Comparison of ENCODE assay signal across 14 cellular contexts in genomic region chr6:155247618-155248017, GRCh38. TPM values are rescaled to one million over a fixed set of nuclear protein-coding genes. Genes with fewer than 3 reads are reported as not detected.
DNase-seq lines count a peak whose midpoint lies in the region; ATAC-seq and TF ChIP-seq lines count a peak whose summit lies in the region.
"Had no signal": no experiment of that assay in that cellular context is flagged by ENCODE, and none has a peak within 500 bp of the region (broad histone marks: within the 10 kb centered on the region; RNA-seq: fewer than 3 reads in every experiment).

No MANE protein-coding gene starts in this region.

- H3K36me3 Mint-ChIP-seq in chondrocyte (ENCODE audit: low read depth): peaks cover 6% of the 10 kb centered on the region

- H3K36me3 ChIP-seq in HUES64 (ENCODE audit: insufficient read depth, low read length): peaks cover 66% of the 10 kb centered on the region
- peaks cover 2% of the 10 kb centered on the region for H3K36me3 ChIP-seq in mesendoderm (ENCODE audit: control insufficient read depth, insufficient read depth, low read length)

- POLR2A ChIA-PET in AG04449 (lab: Yijun Ruan, JAX): interaction anchor here (0.7 to 2.1 kb wide), 6 partner anchors 13 to 379 kb away, joined by 3 to 9 read pairs (median 3); no protein-coding TSS in a partner anchor

- H3K27me3 Mint-ChIP-seq in chondrocyte (ENCODE audit: low read depth): no peaks in the 10 kb centered on the region

- no peaks in the 10 kb centered on the region for H3K9me3 ChIP-seq in HUES64 (ENCODE audit: insufficient read depth, low read depth, low read length)

- H3K27ac ChIP-seq in HUES64 (ENCODE audit: low read depth, low read length) (peak overlapping the region; percentile 67), mesendoderm (ENCODE audit: low read depth, low read length) (no peak overlapping the region)

- no peaks in the 10 kb centered on the region for H3K27me3 ChIP-seq in HUES64 (ENCODE audit: insufficient read depth, low read length)
- no peaks in the 10 kb centered on the region for H3K27me3 ChIP-seq in mesendoderm (ENCODE audit: insufficient read depth, low read length, poor library complexity)

- no peak overlapping the region for H2BK15ac ChIP-seq in mesendoderm (replicated peaks; ENCODE audit: low read depth)

- H3K4me1 ChIP-seq in HUES64 (ENCODE audit: insufficient read depth, low read length): peaks cover 4% of the 10 kb centered on the region
- no peaks in the 10 kb centered on the region for H3K4me1 ChIP-seq in mesendoderm (ENCODE audit: control insufficient read depth, low read depth, low read length)

- no peaks in the 10 kb centered on the region for H3K79me1 ChIP-seq in mesendoderm (ENCODE audit: low read length)

- CTCF ChIA-PET in AG04449 (lab: Yijun Ruan, JAX): interaction anchor here (0.7 to 9.2 kb wide), 39 partner anchors 8 to 575 kb away, joined by 3 to 292 read pairs (median 5); partner anchors contain the start of gene CLDN20

- H3K79me2 ChIP-seq in mesendoderm (ENCODE audit: control insufficient read depth, insufficient read depth, low read length): no peaks in the 10 kb centered on the region

- ATAC-seq in HG02970 (IDR thresholded peaks at IDR 0.05; ENCODE audit: low FRiP score, unreplicated experiment): no peak
- no peak for ATAC-seq in HG02571 (IDR thresholded peaks at IDR 0.05; ENCODE audit: unreplicated experiment)
- ATAC-seq in GM18907 (IDR thresholded peaks at IDR 0.05; ENCODE audit: unreplicated experiment): no peak

- no peak overlapping the region for H3K18ac ChIP-seq in mesendoderm (ENCODE audit: low read length)

- H3K9me3 Mint-ChIP-seq in chondrocyte (ENCODE audit: low read depth): no peaks in the 10 kb centered on the region
- H3K9me3 Mint-ChIP-seq: activated T-helper 2 cell treated with anti-CD3 and anti-CD28 coated beads, Interferon-gamma antibody, Interleukin-2, Interleukin-4, amounts not matched to agents 10 μg/mL and 5 μg/mL and 100 μg/mL, durations not matched to agents 14 hours and 24 hours and 36 hours; neural crest cell; stimulated activated effector memory CD8-positive, alpha-beta T cell treated with anti-CD3 and anti-CD28 coated beads, Interleukin-12 subunit alpha, Interleukin-12 subunit beta, amount 100 ng/mL, for 72 hours had no signal

- peaks cover 56% of the 10 kb centered on the region for H3K4me1 Mint-ChIP-seq in chondrocyte (ENCODE audit: low read depth)
- H3K4me1 Mint-ChIP-seq: stimulated activated effector memory CD8-positive, alpha-beta T cell treated with anti-CD3 and anti-CD28 coated beads, Interleukin-12 subunit alpha, Interleukin-12 subunit beta, amount 100 ng/mL, for 72 hours had no signal

- no peak overlapping the region for H3K56ac ChIP-seq in mesendoderm (ENCODE audit: low read length)

- H3K9ac ChIP-seq in HUES64 (ENCODE audit: low read depth, low read length) (no peak overlapping the region), mesendoderm (ENCODE audit: low read length) (no peak overlapping the region)

- TF ChIP-seq POLR2A in erythroblast (IDR thresholded peaks at IDR 0.05; ENCODE audit: low read length): no peak

- peak overlapping the region; percentile 59 for H3K4me3 Mint-ChIP-seq in chondrocyte (ENCODE audit: unreplicated experiment)
- H3K4me3 Mint-ChIP-seq: neural crest cell; stimulated activated effector memory CD8-positive, alpha-beta T cell treated with anti-CD3 and anti-CD28 coated beads, Interleukin-12 subunit alpha, Interleukin-12 subunit beta, amount 100 ng/mL, for 72 hours had no signal

- no peak overlapping the region for H3K4me2 ChIP-seq in mesendoderm (ENCODE audit: low read length)

- 88% methylated on average over 5 of the region's 5 CpGs for WGBS in HUES64
- WGBS in mesendoderm (ENCODE audit: extremely low coverage, insufficient coverage, low lambda C conversion rate): no CpG with 5 or more reads among the region's 5 CpGs

- no peak overlapping the region for H2AK5ac ChIP-seq in mesendoderm (ENCODE audit: low read length)

- no peak overlapping the region for H2BK5ac ChIP-seq in mesendoderm (ENCODE audit: low read length)

- no peak overlapping the region for H3K4ac ChIP-seq in mesendoderm (ENCODE audit: low read depth, low read length)

- TF ChIP-seq CTCF in AG04449 (IDR thresholded peaks at IDR 0.05; ENCODE audit: insufficient read depth, low read length, missing control alignments): no peak
- no peak for TF ChIP-seq CTCF in chondrocyte (IDR thresholded peaks at IDR 0.05)

- H2BK120ac ChIP-seq in mesendoderm (ENCODE audit: low read depth, low read length): no peak overlapping the region

- DNase-seq in AG04449 (ENCODE audit: low read depth, low spot score) (peak; percentile 67), chondrocyte (ENCODE audit: low spot score) (no peak), mesendoderm (peak; percentile 33), erythroblast (lab: John Stamatoyannopoulos, UW) (no peak)
- DNase-seq: activated CD4-positive, CD25-positive, alpha-beta regulatory T cell; NCI-H446 had no signal

- no peak overlapping the region for H4K8ac ChIP-seq in mesendoderm (ENCODE audit: low read depth, low read length)

- no peak overlapping the region for H3K23ac ChIP-seq in mesendoderm (ENCODE audit: low read length)

- H3K27ac Mint-ChIP-seq in chondrocyte (ENCODE audit: unreplicated experiment): peak overlapping the region; percentile 96
- H3K27ac Mint-ChIP-seq: activated T-helper 2 cell treated with anti-CD3 and anti-CD28 coated beads, Interferon-gamma antibody, Interleukin-2, Interleukin-4, amounts not matched to agents 10 μg/mL and 5 μg/mL and 100 μg/mL, durations not matched to agents 14 hours and 24 hours and 36 hours had no signal

- H3K4me3 ChIP-seq in AG04449 (ENCODE audit: low read depth, low read length) (no peak overlapping the region), HUES64 (ENCODE audit: low read length) (no peak overlapping the region), mesendoderm (ENCODE audit: low read length) (no peak overlapping the region)

- no peak overlapping the region for H4K5ac ChIP-seq in mesendoderm (ENCODE audit: low read length)

RNA-seq across cellular contexts. Expression of gene CLDN20, which starts 16.2 kb away (rescaled TPM):
- not detected for polyA plus RNA-seq in HUES64 (2013, experiment 1 of 2)
- polyA plus RNA-seq in HUES64 (2013, experiment 2 of 2): not detected
- total RNA-seq in chondrocyte: not detected in 3 replicates
- polyA plus RNA-seq in mesendoderm (2013, experiment 1 of 2): not detected
- polyA plus RNA-seq in mesendoderm (2013, experiment 2 of 2): not detected
- total RNA-seq: neural crest cell had no signal
- polyA plus RNA-seq: BJ had no signal

Comparison
In these comparisons a context has a peak if more than half of its experiments do, and no peak if none do; other contexts are left out.
1. DNase-seq: peak in AG04449 (single experiment) and mesendoderm (single experiment); none in chondrocyte (single experiment) and erythroblast (0 of 2).